ENCODE assay signal across 8 cellular contexts in the genomic region with DNA sequence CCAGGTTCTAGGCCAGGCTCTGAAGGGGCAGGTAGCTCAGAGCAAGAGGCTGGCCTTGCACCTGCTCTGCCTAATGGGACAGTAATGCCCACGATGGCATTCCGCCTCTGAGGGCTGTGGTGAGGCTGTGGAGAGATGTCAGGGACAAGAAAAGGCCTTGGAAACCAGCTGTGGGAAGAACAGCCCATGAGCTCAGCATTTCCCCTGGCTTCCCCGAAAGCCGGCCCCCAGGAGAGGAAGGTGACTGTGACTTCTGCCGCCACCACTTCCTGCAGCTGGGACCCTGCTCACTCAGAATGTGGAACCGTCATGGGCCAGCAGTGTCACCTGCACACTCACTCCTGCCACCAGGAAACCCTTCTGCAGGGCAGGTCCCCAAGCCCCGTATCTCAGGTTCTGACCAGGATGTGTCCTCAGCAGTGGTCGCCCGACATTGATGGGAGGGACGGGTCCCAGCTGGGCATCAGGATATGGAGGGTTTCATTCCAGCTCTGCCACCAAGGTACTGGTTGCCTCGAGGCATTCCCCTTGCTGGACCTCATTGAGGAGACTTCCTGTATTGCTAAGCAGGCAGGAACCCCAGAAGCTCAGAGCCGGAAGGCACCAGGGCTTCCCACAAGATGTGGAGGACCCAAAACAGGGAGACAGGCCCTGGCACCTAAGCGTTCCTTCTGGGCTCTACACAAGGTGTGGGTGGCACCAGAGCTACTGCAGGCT.
DNase-seq lines count a peak whose midpoint lies in the region; TF ChIP-seq lines count a peak whose summit lies in the region.

No MANE protein-coding gene starts in this region.

- CTCF ChIA-PET in HEK293T (lab: Yijun Ruan, JAX), result interaction anchor here (0.8 to 0.9 kb wide), 2 partner anchors 10 to 27 kb away, joined by 4 read pairs; no protein-coding TSS in a partner anchor

- POLR2A ChIA-PET in HEK293T (lab: Yijun Ruan, JAX), result interaction anchor here (0.9 kb wide), 1 partner anchor 58 kb away, joined by 3 read pairs; a partner anchor contains a TSS

- DNase-seq in DMS53 (lab: John Stamatoyannopoulos, UW) (peak; percentile 43), DMS53 treated with DMSO at 0.1 percent for 48 hours (lab: John Stamatoyannopoulos, UW; ENCODE audit: unreplicated experiment) (no peak), NOMO-1 treated with dmso at 0.1 percent for 144 hours (lab: John Stamatoyannopoulos, UW; ENCODE audit: unreplicated experiment) (peak; percentile 65), HEK293T (ENCODE audit: extremely low spot score) (no peak), NCI-H1048 (lab: John Stamatoyannopoulos, UW) (no peak), COLO829 (ENCODE audit: low spot score) (no peak)
- DNase-seq in activated effector memory CD4-positive, alpha-beta T cell treated with anti-CD3 and anti-CD28 coated beads, Interleukin-2, amount 50 U/mL, for 16 hours, result peak; percentile 87
- peak; percentile 64 to 70 for DNase-seq in stimulated activated CD4-positive, alpha-beta T cell treated with anti-CD3 and anti-CD28 coated beads, Interleukin-1b, Interleukin-23, amount 100 ng/mL, for 4 hours (ENCODE audit: low read depth in 2 of 2)

TF ChIP-seq in HEK293T, 16 proteins besides CTCF, POLR2A, EP300 and RAD21:
- TF ChIP-seq ELF4 (IDR thresholded peaks at IDR 0.05), result no peak
- no peak for TF ChIP-seq FOXK2 (IDR thresholded peaks at IDR 0.05)
- no peak for TF ChIP-seq HDGF (IDR thresholded peaks at IDR 0.05; ENCODE audit: borderline replicate concordance)
- no peak for TF ChIP-seq BHLHE40 (IDR thresholded peaks at IDR 0.05; ENCODE audit: borderline replicate concordance)
- no peak for TF ChIP-seq LEF1 (IDR thresholded peaks at IDR 0.05; ENCODE audit: borderline replicate concordance)
- TF ChIP-seq FOXA1 (IDR thresholded peaks at IDR 0.05), result no peak
- no peak for TF ChIP-seq CTBP1 (IDR thresholded peaks at IDR 0.05; ENCODE audit: borderline replicate concordance)
- TF ChIP-seq ARNT (IDR thresholded peaks at IDR 0.05), result no peak
- TF ChIP-seq, protein P1, sequence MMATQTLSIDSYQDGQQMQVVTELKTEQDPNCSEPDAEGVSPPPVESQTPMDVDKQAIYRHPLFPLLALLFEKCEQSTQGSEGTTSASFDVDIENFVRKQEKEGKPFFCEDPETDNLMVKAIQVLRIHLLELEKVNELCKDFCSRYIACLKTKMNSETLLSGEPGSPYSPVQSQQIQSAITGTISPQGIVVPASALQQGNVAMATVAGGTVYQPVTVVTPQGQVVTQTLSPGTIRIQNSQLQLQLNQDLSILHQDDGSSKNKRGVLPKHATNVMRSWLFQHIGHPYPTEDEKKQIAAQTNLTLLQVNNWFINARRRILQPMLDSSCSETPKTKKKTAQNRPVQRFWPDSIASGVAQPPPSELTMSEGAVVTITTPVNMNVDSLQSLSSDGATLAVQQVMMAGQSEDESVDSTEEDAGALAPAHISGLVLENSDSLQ (IDR thresholded peaks at IDR 0.05), result no peak
- no peak for TF ChIP-seq NFRKB (IDR thresholded peaks at IDR 0.05)

Comparison
In these comparisons a context has a peak if more than half of its experiments do, and no peak if none do; other contexts are left out.
1. DNase-seq: peak in DMS53 (single experiment), NOMO-1 treated with dmso at 0.1 percent for 144 hours (single experiment), activated effector memory CD4-positive, alpha-beta T cell treated with anti-CD3 and anti-CD28 coated beads, Interleukin-2, amount 50 U/mL, for 16 hours (single experiment) and stimulated activated CD4-positive, alpha-beta T cell treated with anti-CD3 and anti-CD28 coated beads, Interleukin-1b, Interleukin-23, amount 100 ng/mL, for 4 hours (2 of 2); none in DMS53 treated with DMSO at 0.1 percent for 48 hours (single experiment), HEK293T (single experiment), NCI-H1048 (single experiment) and COLO829 (single experiment).